ENCODE assay signal across 12 cellular contexts in genomic region chr2:231245253-231246094, GRCh38. TPM values are rescaled to one million over a fixed set of nuclear protein-coding genes. Genes with fewer than 3 reads are reported as not detected.
DNase-seq lines count a peak whose midpoint lies in the region; ATAC-seq, FAIRE-seq and TF ChIP-seq lines count a peak whose summit lies in the region.
"Had no signal": no experiment of that assay in that cellular context is flagged by ENCODE, and none has a peak within 500 bp of the region (broad histone marks: within the 10 kb centered on the region; RNA-seq: fewer than 3 reads in every experiment).

No MANE protein-coding gene starts in this region.

- TF ChIP-seq CTCF in OCI-LY3 (IDR thresholded peaks at IDR 0.05; ENCODE audit: low read depth, low read length) (peak; percentile 48), endothelial cell of umbilical vein (IDR thresholded peaks at IDR 0.05; ENCODE audit: extremely low read depth in 1 of 2, insufficient read depth in 1 of 2, low read depth in 1 of 2, low read length in 2 of 2) (peak in 1 of 2 donors; percentile 6)

- TF ChIP-seq POLR2A in endothelial cell of umbilical vein (IDR thresholded peaks at IDR 0.05; ENCODE audit: low read depth, low read length), result no peak

- DNase-seq in NOMO-1 (lab: John Stamatoyannopoulos, UW; ENCODE audit: unreplicated experiment in 2 of 2) (peak; percentile 13 to 31), NOMO-1 treated with dmso at 0.1 percent for 144 hours (lab: John Stamatoyannopoulos, UW; ENCODE audit: unreplicated experiment) (no peak), endothelial cell of umbilical vein (ENCODE audit: low read depth, low spot score) (peak; percentile 7), NCI-H1930 (lab: John Stamatoyannopoulos, UW) (no peak)
- no peak for DNase-seq in activated effector memory CD4-positive, alpha-beta T cell treated with Interleukin-2 at 50 U/mL for 16 hours
- DNase-seq: SJCRH30; stimulated activated CD4-positive, alpha-beta T cell treated with anti-CD3 and anti-CD28 coated beads, Interleukin-2, amount 100 ng/mL, for 48 hours; uterus had no signal

- ATAC-seq in HG03469 (IDR thresholded peaks at IDR 0.05; ENCODE audit: unreplicated experiment), result no peak

- H3K36me3 ChIP-seq in OCI-LY3 (replicated peaks; ENCODE audit: low read depth, low read length) (no peaks in the 10 kb centered on the region), endothelial cell of umbilical vein (ENCODE audit: control insufficient read depth in 2 of 2, extremely low read depth in 1 of 2, insufficient read depth in 2 of 2, low read length in 2 of 2) (no peaks in the 10 kb centered on the region), thymus (ENCODE audit: control insufficient read depth, insufficient read depth) (no peaks in the 10 kb centered on the region)
- H3K36me3 ChIP-seq: SJCRH30, uterus had no signal

- POLR2A ChIA-PET in endothelial cell of umbilical vein (lab: Charles Lee), result no interaction called here

- dilution Hi-C loops in endothelial cell of umbilical vein (cut with MboI; ENCODE audit: extremely low pct_ligation_motif_present, low sequenced_read_pairs), result no loop called here

- H3K9ac ChIP-seq in OCI-LY3 (ENCODE audit: low read length), result no peak overlapping the region
- H3K9ac ChIP-seq in endothelial cell of umbilical vein (replicated peaks; ENCODE audit: extremely low read depth, insufficient read depth, low read length), result no peak overlapping the region

- H3K27ac ChIP-seq in OCI-LY3 (ENCODE audit: low read length), result no peak overlapping the region
- H3K27ac ChIP-seq in endothelial cell of umbilical vein (ENCODE audit: insufficient read depth, low read depth, low read length), result no peak overlapping the region
- peak overlapping the region; percentile 31 for H3K27ac ChIP-seq in thymus (ENCODE audit: low read depth)
- H3K27ac ChIP-seq: hepatocyte, SJCRH30 had no signal

- intact Hi-C loops in endothelial cell of umbilical vein (cut with micrococcal nuclease), result no loop called here

- H3K4me1 ChIP-seq in OCI-LY3 (ENCODE audit: low read length) (peaks cover 6% of the 10 kb centered on the region), endothelial cell of umbilical vein (ENCODE audit: control insufficient read depth, extremely low read depth, insufficient read depth, low read length) (no peaks in the 10 kb centered on the region), thymus (ENCODE audit: control insufficient read depth, insufficient read depth, low read length) (no peaks in the 10 kb centered on the region)
- H3K4me1 ChIP-seq: uterus had no signal

- H4K20me1 ChIP-seq in OCI-LY3 (ENCODE audit: insufficient read depth, low read length) (no peaks in the 10 kb centered on the region), endothelial cell of umbilical vein (replicated peaks; ENCODE audit: control insufficient read depth, extremely low read depth, insufficient read depth, low read length) (no peaks in the 10 kb centered on the region)

- CTCF ChIA-PET in endothelial cell of umbilical vein (lab: Charles Lee), result interaction anchor here (1.0 to 3.3 kb wide), 6 partner anchors 18 to 206 kb away, joined by 3 to 11 read pairs (median 4); no protein-coding TSS in a partner anchor

- H3K79me2 ChIP-seq in OCI-LY3 (ENCODE audit: low read length) (no peaks in the 10 kb centered on the region), endothelial cell of umbilical vein (ENCODE audit: control insufficient read depth, insufficient read depth, low read length) (no peaks in the 10 kb centered on the region)
- H3K79me2 ChIP-seq: hepatocyte had no signal

- H3K4me2 ChIP-seq in OCI-LY3 (ENCODE audit: low read length) (no peak overlapping the region), endothelial cell of umbilical vein (ENCODE audit: insufficient read depth, low read length) (no peak overlapping the region)
- H3K4me2 ChIP-seq: hepatocyte had no signal

- WGBS in thymus, result 93% methylated on average over 14 of the region's 14 CpGs

- no peaks in the 10 kb centered on the region for H3K9me1 ChIP-seq in endothelial cell of umbilical vein (replicated peaks; ENCODE audit: control insufficient read depth, extremely low read depth, insufficient read depth, low read length)

- BruUV-seq in endothelial cell of umbilical vein (replicated peaks; lab: Mats Ljungman, UMichigan), result no TSS peak

- no peak for FAIRE-seq in endothelial cell of umbilical vein (lab: Jason Lieb, UNC)

- H3K4me3 ChIP-seq in OCI-LY3 (ENCODE audit: low read length) (no peak overlapping the region), endothelial cell of umbilical vein (replicated peaks in 1 of 3; ENCODE audit: insufficient read depth in 1 of 3, low read depth in 1 of 3, low read length in 3 of 3) (no peak overlapping the region), thymus (ENCODE audit: low read length) (no peak overlapping the region)
- H3K4me3 ChIP-seq: hepatocyte, SJCRH30, uterus had no signal

- no peaks in the 10 kb centered on the region for H3K9me3 ChIP-seq in OCI-LY3 (ENCODE audit: insufficient read depth, low read length)
- no peaks in the 10 kb centered on the region for H3K9me3 ChIP-seq in endothelial cell of umbilical vein (replicated peaks; ENCODE audit: control insufficient read depth, insufficient read depth, low read length)
- no peaks in the 10 kb centered on the region for H3K9me3 ChIP-seq in thymus (ENCODE audit: control insufficient read depth)
- H3K9me3 ChIP-seq: SJCRH30, uterus had no signal

- H3K27me3 ChIP-seq in OCI-LY3 (ENCODE audit: low read depth, low read length), result no peaks in the 10 kb centered on the region
- H3K27me3 ChIP-seq in endothelial cell of umbilical vein (ENCODE audit: control insufficient read depth in 2 of 2, insufficient read depth in 2 of 2, low read length in 2 of 2), result no peaks in the 10 kb centered on the region
- H3K27me3 ChIP-seq in thymus (ENCODE audit: control insufficient read depth, insufficient read depth), result no peaks in the 10 kb centered on the region
- H3K27me3 ChIP-seq: hepatocyte, SJCRH30, uterus had no signal

- H2AFZ ChIP-seq in OCI-LY3 (ENCODE audit: low read depth, low read length) (no peak overlapping the region), endothelial cell of umbilical vein (ENCODE audit: low read depth, low read length) (no peak overlapping the region)
- H2AFZ ChIP-seq: hepatocyte had no signal

TF ChIP-seq in endothelial cell of umbilical vein, 7 proteins besides CTCF, POLR2A, EP300 and RAD21:
- no peak for TF ChIP-seq FOS (IDR thresholded peaks at IDR 0.05; ENCODE audit: borderline replicate concordance, insufficient read depth, low read length)
- no peak for TF ChIP-seq GATA2 (IDR thresholded peaks at IDR 0.05; ENCODE audit: insufficient read depth, insufficient read length, low read depth, low read length)
- TF ChIP-seq JUN (IDR thresholded peaks at IDR 0.05; ENCODE audit: borderline replicate concordance, insufficient read depth, insufficient read length, low read depth), result no peak
- TF ChIP-seq MYC (IDR thresholded peaks at IDR 0.05; ENCODE audit: low read depth, low read length), result no peak
- TF ChIP-seq EZH2 (IDR thresholded peaks at IDR 0.05; ENCODE audit: borderline replicate concordance, low read depth, low read length, severe bottlenecking), result no peak
- no peak for TF ChIP-seq POLR2AphosphoS5 (IDR thresholded peaks at IDR 0.05; ENCODE audit: insufficient read depth, low read depth, low read length)
- no peak for TF ChIP-seq MAX (IDR thresholded peaks at IDR 0.05; ENCODE audit: insufficient read depth, insufficient read length)

RNA-seq across cellular contexts. Expression of gene ARMC9, which starts 47.0 kb away (rescaled TPM):
- total RNA-seq in endothelial cell of umbilical vein, result 19.3 and 24.2 TPM in 2 replicates
- polyA plus RNA-seq in endothelial cell of umbilical vein (13.7 and 16.4 TPM in 2 replicates), thymus (5.4 TPM)
- polyA plus RNA-seq in endothelial cell of umbilical vein (2011; cell fraction: cytosol; rRNA removed), result 17.0 and 19.5 TPM in 2 replicates
- 24.7 and 27.7 TPM in 2 replicates for polyA plus RNA-seq in endothelial cell of umbilical vein (2011; cell fraction: nucleus; rRNA removed)
- 19.3 TPM in 2 replicates for polyA plus RNA-seq in endothelial cell of umbilical vein (2012)
- 37.6 and 53.8 TPM in 2 replicates for polyA minus RNA-seq in endothelial cell of umbilical vein
- polyA minus RNA-seq in endothelial cell of umbilical vein (2011; cell fraction: cytosol; rRNA and poly(A)+ RNA removed), result 6.8 TPM
- 33.1 and 44.2 TPM in 2 replicates for polyA minus RNA-seq in endothelial cell of umbilical vein (2011; cell fraction: nucleus; rRNA and poly(A)+ RNA removed)

Comparison
In these comparisons a context has a peak if more than half of its experiments do, and no peak if none do; other contexts are left out.
1. DNase-seq: peak in NOMO-1 (2 of 2) and endothelial cell of umbilical vein (single experiment); none in NOMO-1 treated with dmso at 0.1 percent for 144 hours (single experiment), NCI-H1930 (0 of 2) and activated effector memory CD4-positive, alpha-beta T cell treated with Interleukin-2 at 50 U/mL for 16 hours (single experiment).